8 cellular contexts compared by ENCODE assay signal in genomic region chr12:103495783-103496456, GRCh38. TPM values are rescaled to one million over a fixed set of nuclear protein-coding genes. Genes with fewer than 3 reads are reported as not detected.
DNase-seq lines count a peak whose midpoint lies in the region; ATAC-seq and TF ChIP-seq lines count a peak whose summit lies in the region.

TSS of gene C12orf42 (minus strand) at chr12:103495968. CDS start at chr12:103478426, 17,542 bp downstream.

- no peak for TF ChIP-seq EP300 in gastroesophageal sphincter (IDR thresholded peaks at IDR 0.05)

- peak within 1 kb of the TSS; percentile 78 for H3K27ac Mint-ChIP-seq in T-helper 17 cell
- peak within 1 kb of the TSS; percentile 49 to 84 for H3K27ac Mint-ChIP-seq in effector memory CD8-positive, alpha-beta T cell
- H3K27ac Mint-ChIP-seq in memory B cell, result peak within 1 kb of the TSS; percentile 84

- ATAC-seq in GM21723 (IDR thresholded peaks at IDR 0.05; ENCODE audit: unreplicated experiment), result peak; percentile 39
- ATAC-seq in T-helper 17 cell, result peak; percentile 54
- peak; percentile 47 for ATAC-seq in effector memory CD8-positive, alpha-beta T cell (replicated peaks)
- peak; percentile 37 for ATAC-seq in memory B cell (ENCODE audit: low read depth)
- no peak for ATAC-seq in gastroesophageal sphincter

- peak within 1 kb of the TSS; percentile 95 for H2AFZ ChIP-seq in KMS-11 (ENCODE audit: low read depth)

- H3K27me3 Mint-ChIP-seq in T-helper 17 cell, result peaks cover 16% of the 10 kb centered on the region
- H3K27me3 Mint-ChIP-seq in effector memory CD8-positive, alpha-beta T cell, result peaks cover 0 to 32% of the 10 kb centered on the region in 2 donors
- H3K27me3 Mint-ChIP-seq in memory B cell, result no peaks in the 10 kb centered on the region

- no peak within 1 kb of the TSS for H3K4me3 ChIP-seq in KMS-11 (IDR thresholded peaks at IDR 0.05; ENCODE audit: insufficient read depth, low read depth, low read length)
- H3K4me3 ChIP-seq in subcutaneous abdominal adipose tissue (ENCODE audit: low read depth in 1 of 5, low read length in 5 of 5), result peak within 1 kb of the TSS; percentile 36 to 62 (median 47)
- peak within 1 kb of the TSS in 1 of 2 donors; percentile 51 for H3K4me3 ChIP-seq in gastroesophageal sphincter

- no peaks in the 10 kb centered on the region for H4K20me1 ChIP-seq in KMS-11 (ENCODE audit: insufficient read depth)

- DNase-seq in GM03348 (ENCODE audit: low spot score) (peak; percentile 44), T-helper 17 cell (no peak), memory B cell (ENCODE audit: low spot score in 2 of 2) (peak; percentile 26 to 62)
- DNase-seq in effector memory CD8-positive, alpha-beta T cell, result peak; percentile 3 to 27 (median 10)

- peak within 1 kb of the TSS; percentile 42; the same call in 1 of the 2 replicates for H3K9ac ChIP-seq in KMS-11
- H3K9ac ChIP-seq in subcutaneous abdominal adipose tissue (ENCODE audit: low read length in 5 of 5), result no peak within 1 kb of the TSS

- H3K79me2 ChIP-seq in KMS-11 (ENCODE audit: insufficient read depth, low read depth), result no peaks in the 10 kb centered on the region

- H3K27me3 ChIP-seq in KMS-11 (ENCODE audit: insufficient read depth, low read depth) (no peaks in the 10 kb centered on the region), subcutaneous abdominal adipose tissue (ENCODE audit: control insufficient read depth in 5 of 5, insufficient read depth in 4 of 5, low read length in 5 of 5) (peaks cover 13 to 31% (median 18%) of the 10 kb centered on the region in 5 donors), gastroesophageal sphincter (peaks cover 65% of the 10 kb centered on the region)

- H3K4me1 Mint-ChIP-seq in T-helper 17 cell, result peaks cover 9% of the 10 kb centered on the region
- H3K4me1 Mint-ChIP-seq in effector memory CD8-positive, alpha-beta T cell (ENCODE audit: low read depth in 2 of 2), result peaks cover 7 to 10% of the 10 kb centered on the region in 2 donors
- H3K4me1 Mint-ChIP-seq in memory B cell, result peaks cover 24% of the 10 kb centered on the region

- H3K36me3 ChIP-seq in KMS-11 (ENCODE audit: insufficient read depth) (no peaks in the 10 kb centered on the region), subcutaneous abdominal adipose tissue (ENCODE audit: control insufficient read depth in 5 of 5, insufficient read depth in 5 of 5, low read length in 5 of 5) (no peaks in the 10 kb centered on the region), gastroesophageal sphincter (no peaks in the 10 kb centered on the region)

- no peak within 1 kb of the TSS for H3K27ac ChIP-seq in KMS-11
- H3K27ac ChIP-seq in subcutaneous abdominal adipose tissue (ENCODE audit: low read depth, low read length), result no peak within 1 kb of the TSS
- H3K27ac ChIP-seq in gastroesophageal sphincter, result no peak within 1 kb of the TSS

- peak within 1 kb of the TSS; percentile 96 for H3K4me2 ChIP-seq in KMS-11

- H3K4me3 Mint-ChIP-seq in T-helper 17 cell, result peak within 1 kb of the TSS; percentile 88
- H3K4me3 Mint-ChIP-seq in effector memory CD8-positive, alpha-beta T cell, result peak within 1 kb of the TSS; percentile 77 to 84
- peak within 1 kb of the TSS; percentile 93 for H3K4me3 Mint-ChIP-seq in memory B cell

- 2% methylated on average over 5 to 17 of the region's 35 CpGs for WGBS in gastroesophageal sphincter (ENCODE audit: low coverage in 1 of 2), 2 donors

- no peaks in the 10 kb centered on the region for H3K4me1 ChIP-seq in KMS-11 (ENCODE audit: low read depth, poor library complexity, severe bottlenecking)
- peaks cover 0 to 12% (median 11%) of the 10 kb centered on the region in 5 donors for H3K4me1 ChIP-seq in subcutaneous abdominal adipose tissue (ENCODE audit: control insufficient read depth in 5 of 5, insufficient read depth in 5 of 5, low read length in 5 of 5)
- H3K4me1 ChIP-seq in gastroesophageal sphincter, result peaks cover 0 to 17% (median 9%) of the 10 kb centered on the region in 3 donors

- H3K9me3 ChIP-seq in T-helper 17 cell (ENCODE audit: control insufficient read depth, low read length, poor library complexity, severe bottlenecking), result no peaks in the 10 kb centered on the region
- no peaks in the 10 kb centered on the region for H3K9me3 ChIP-seq in subcutaneous abdominal adipose tissue (ENCODE audit: control insufficient read depth in 5 of 5, low read length in 5 of 5)
- no peaks in the 10 kb centered on the region for H3K9me3 ChIP-seq in gastroesophageal sphincter

- H3K36me3 Mint-ChIP-seq in T-helper 17 cell (ENCODE audit: low read depth), result peaks cover 2% of the 10 kb centered on the region
- H3K36me3 Mint-ChIP-seq in effector memory CD8-positive, alpha-beta T cell (ENCODE audit: insufficient read depth), result no peaks in the 10 kb centered on the region
- no peaks in the 10 kb centered on the region for H3K36me3 Mint-ChIP-seq in memory B cell

- TF ChIP-seq CTCF in KMS-11 (conservative IDR thresholded peaks at IDR 0.05; ENCODE audit: low read depth, low read length), result peak; percentile 67
- peak in 2 of 4 experiments; percentile 11 to 43 for TF ChIP-seq CTCF in gastroesophageal sphincter (IDR thresholded peaks at IDR 0.05)

- TF ChIP-seq POLR2A in gastroesophageal sphincter (IDR thresholded peaks at IDR 0.05), result no peak

- no peaks in the 10 kb centered on the region for H3K9me3 Mint-ChIP-seq in effector memory CD8-positive, alpha-beta T cell
- peaks cover 3% of the 10 kb centered on the region for H3K9me3 Mint-ChIP-seq in memory B cell

RNA-seq across cellular contexts. Expression of gene C12orf42, which starts in this region (rescaled TPM):
- total RNA-seq in T-helper 17 cell (1 to 10 TPM; 3.3 to 7.1 TPM), gastroesophageal sphincter (not detected)

Comparison
In these comparisons a context has a peak if more than half of its experiments do, and no peak if none do; other contexts are left out.
1. RNA of gene C12orf42 (total RNA-seq): 3.3 to 7.1 TPM in T-helper 17 cell; not detected in gastroesophageal sphincter; every median in the first group is over 4 times any median in the second.
2. DNase-seq: peak in GM03348 (single experiment), effector memory CD8-positive, alpha-beta T cell (3 of 3) and memory B cell (2 of 2); none in T-helper 17 cell (0 of 3).
3. Peak in every context shown above with its lines, with median percentiles within 50 percentile points of each other: H3K27ac Mint-ChIP-seq and H3K4me3 Mint-ChIP-seq.